30 cellular contexts compared by ENCODE assay signal in genomic region chr3:127193341-127193740, GRCh38. TPM values are rescaled to one million over a fixed set of nuclear protein-coding genes. Genes with fewer than 3 reads are reported as not detected.
DNase-seq lines count a peak whose midpoint lies in the region; ATAC-seq and TF ChIP-seq lines count a peak whose summit lies in the region.
"Had no signal": no experiment of that assay in that cellular context is flagged by ENCODE, and none has a peak within 500 bp of the region (broad histone marks: within the 10 kb centered on the region; RNA-seq: fewer than 3 reads in every experiment).

No MANE protein-coding gene starts in this region.

- no peak overlapping the region for H3K27ac Mint-ChIP-seq in osteocyte (ENCODE audit: unreplicated experiment)
- H3K27ac Mint-ChIP-seq: B cell; CD8-positive, alpha-beta T cell; HFFc6 had no signal

- POLR2A ChIA-PET in OCI-LY7 (lab: Charles Lee), result no interaction called here

- no peaks in the 10 kb centered on the region for H3K4me1 Mint-ChIP-seq in osteocyte (ENCODE audit: unreplicated experiment)
- H3K4me1 Mint-ChIP-seq: B cell had no signal

- peaks cover 2% of the 10 kb centered on the region for H3K9me3 Mint-ChIP-seq in osteocyte (ENCODE audit: unreplicated experiment)

- CTCF ChIA-PET in OCI-LY7 (lab: Charles Lee; ENCODE audit: unreplicated experiment), result no interaction called here

- H2AFZ ChIP-seq in OCI-LY7 (ENCODE audit: low read length), result no peak overlapping the region
- H2AFZ ChIP-seq: GM23248 had no signal

- ATAC-seq in left lobe of liver (no peak), upper lobe of right lung (no peak)
- ATAC-seq: CD8-positive, alpha-beta T cell; PC-3; Right ventricle myocardium inferior had no signal

- no peak overlapping the region for H3K4me3 ChIP-seq in LNCaP clone FGC (ENCODE audit: low read depth, low read length)
- H3K4me3 ChIP-seq in upper lobe of right lung, result no peak overlapping the region
- H3K4me3 ChIP-seq in SJCRH30, result no peak overlapping the region
- no peak overlapping the region for H3K4me3 ChIP-seq in OCI-LY7 (ENCODE audit: low read depth, low read length, poor library complexity, severe bottlenecking)
- H3K4me3 ChIP-seq: GM23248, HAP-1, MG63, SJSA1 had no signal

- no peaks in the 10 kb centered on the region for H3K4me1 ChIP-seq in upper lobe of right lung
- no peaks in the 10 kb centered on the region for H3K4me1 ChIP-seq in SJCRH30
- H3K4me1 ChIP-seq in OCI-LY7 (ENCODE audit: insufficient read depth, low read length, poor library complexity, severe bottlenecking), result no peaks in the 10 kb centered on the region
- H3K4me1 ChIP-seq: Caco-2, HAP-1, SJSA1 had no signal

- DNase-seq in LNCaP clone FGC (ENCODE audit: low read depth), result peak; percentile 6
- peak; percentile 24 for DNase-seq in left lobe of liver (ENCODE audit: low spot score)
- peak; percentile 76 for DNase-seq in osteocyte (ENCODE audit: extremely low spot score, unreplicated experiment)
- peak; percentile 55 for DNase-seq in upper lobe of right lung
- no peak for DNase-seq in SJCRH30
- no peak for DNase-seq in stimulated activated CD4-positive, alpha-beta T cell treated with anti-CD3 and anti-CD28 coated beads, Interleukin-1b, Interleukin-23, amount 100 ng/mL, for 48 hours
- no peak for DNase-seq in OCI-LY7 (ENCODE audit: low spot score)
- DNase-seq: Caco-2; CD8-positive, alpha-beta T cell; DMS79; EL; GDM1; GM23248; HFFc6; KBM-7; MG63; NCI-H1105 treated with DMSO at 0.1 percent for 48 hours; NCI-H146; NCI-H1930; NCI-H2107; NCI-H524; NCI-H774; PC-3 had no signal

- H3K36me3 ChIP-seq in upper lobe of right lung, result no peaks in the 10 kb centered on the region
- no peaks in the 10 kb centered on the region for H3K36me3 ChIP-seq in SJCRH30
- H3K36me3 ChIP-seq in OCI-LY7 (ENCODE audit: insufficient read depth, low read length), result no peaks in the 10 kb centered on the region
- H3K36me3 ChIP-seq: HAP-1, MG63, SJSA1 had no signal

- no peaks in the 10 kb centered on the region for H4K20me1 ChIP-seq in OCI-LY7 (ENCODE audit: insufficient read depth, low read length)

- H3K9me3 ChIP-seq in upper lobe of right lung (peaks cover 10% of the 10 kb centered on the region), SJCRH30 (replicated peaks) (no peaks in the 10 kb centered on the region), OCI-LY7 (ENCODE audit: low read length) (peaks cover 6% of the 10 kb centered on the region; the same call in 1 of the 2 replicates)
- H3K9me3 ChIP-seq: HAP-1, SJSA1 had no signal

- no peaks in the 10 kb centered on the region for H3K9me2 ChIP-seq in OCI-LY7 (ENCODE audit: insufficient read depth, low read length)

- no TSS peak for BruUV-seq in OCI-LY7 (replicated peaks; lab: Mats Ljungman, UMichigan)

- H3K27me3 ChIP-seq in upper lobe of right lung (no peaks in the 10 kb centered on the region), SJCRH30 (no peaks in the 10 kb centered on the region)
- H3K27me3 ChIP-seq: MG63, SJSA1 had no signal

- no peaks in the 10 kb centered on the region for H3K36me3 Mint-ChIP-seq in osteocyte (ENCODE audit: unreplicated experiment)
- H3K36me3 Mint-ChIP-seq: CD8-positive, alpha-beta T cell had no signal

- H3K27me3 Mint-ChIP-seq in osteocyte (ENCODE audit: unreplicated experiment), result peaks cover 6% of the 10 kb centered on the region

- H3K27ac ChIP-seq in upper lobe of right lung (no peak overlapping the region), SJCRH30 (no peak overlapping the region), OCI-LY7 (ENCODE audit: low read depth, low read length, poor library complexity, severe bottlenecking) (no peak overlapping the region)
- H3K27ac ChIP-seq: C4-2B, GM23248, SJSA1 had no signal

- H3K4me2 ChIP-seq in OCI-LY7 (ENCODE audit: low read length), result no peak overlapping the region

- intact Hi-C loops in upper lobe of right lung (cut with DNase I) (no loop called here), OCI-LY7 (cut with micrococcal nuclease; ENCODE audit: unreplicated experiment) (no loop called here)

- H3K79me2 ChIP-seq in OCI-LY7 (ENCODE audit: insufficient read depth, low read depth, low read length), result no peaks in the 10 kb centered on the region

- H3K4me3 Mint-ChIP-seq in osteocyte (ENCODE audit: unreplicated experiment), result no peak overlapping the region
- H3K4me3 Mint-ChIP-seq: B cell; CD8-positive, alpha-beta T cell; HFFc6 had no signal

- TF ChIP-seq CTCF in LNCaP clone FGC (IDR thresholded peaks at IDR 0.05; ENCODE audit: control insufficient read depth, extremely low read depth, insufficient read depth) (no peak), osteocyte (IDR thresholded peaks at IDR 0.05) (no peak), upper lobe of right lung (IDR thresholded peaks at IDR 0.05) (no peak), OCI-LY7 (conservative IDR thresholded peaks at IDR 0.05; ENCODE audit: low read length) (no peak)

RNA-seq across cellular contexts. Expression of gene PRR23E, which starts 0.4 kb away (rescaled TPM):
- total RNA-seq in left lobe of liver (not detected), osteocyte (not detected in 2 replicates), upper lobe of right lung (not detected), OCI-LY7 (2022) (not detected in 2 replicates)
- not detected in 2 replicates for total RNA-seq in SJCRH30 (2014; rRNA removed; shearing (Covaris generic))
- total RNA-seq in OCI-LY7 (2014; rRNA removed; shearing (Covaris generic)), result not detected in 2 replicates
- total RNA-seq: B cell; Caco-2; CD8-positive, alpha-beta T cell; GM23248; HFFc6; LHCN-M2; PC-3; Right ventricle myocardium inferior; RPMI7951; SJSA1 had no signal

Comparison
In these comparisons a context has a peak if more than half of its experiments do, and no peak if none do; other contexts are left out.
1. DNase-seq: peak in LNCaP clone FGC (single experiment), left lobe of liver (single experiment), osteocyte (single experiment) and upper lobe of right lung (single experiment); none in SJCRH30 (0 of 2), stimulated activated CD4-positive, alpha-beta T cell treated with anti-CD3 and anti-CD28 coated beads, Interleukin-1b, Interleukin-23, amount 100 ng/mL, for 48 hours (single experiment) and OCI-LY7 (single experiment).